ENCODE assay signal across 8 cellular contexts in genomic region chr11:130434521-130435223, GRCh38. TPM values are rescaled to one million over a fixed set of nuclear protein-coding genes. Genes with fewer than 3 reads are reported as not detected.
DNase-seq lines count a peak whose midpoint lies in the region; ATAC-seq and TF ChIP-seq lines count a peak whose summit lies in the region.

No MANE protein-coding gene starts in this region.

- H3K4me2 ChIP-seq in OCI-LY7 (ENCODE audit: low read length) = peak overlapping the region; percentile 88

- H3K27me3 ChIP-seq in esophagus squamous epithelium (peaks cover 0 to 19% (median 2%) of the 10 kb centered on the region in 4 donors), muscle layer of colon (ENCODE audit: control insufficient read depth in 1 of 2, insufficient read depth in 2 of 2, low read length in 2 of 2) (no peaks in the 10 kb centered on the region)

- intact Hi-C loops in OCI-LY7 (cut with micrococcal nuclease; ENCODE audit: unreplicated experiment) (loop anchor here (1.0 to 2.0 kb wide), 2 partner anchors 222 to 428 kb away; no protein-coding TSS in a partner anchor), esophagus squamous epithelium (cut with DNase I) (loop anchor here (5.0 to 10.0 kb wide), 2 partner anchors 428 to 460 kb away; no protein-coding TSS in a partner anchor)

- peak overlapping the region; percentile 97 for H2AFZ ChIP-seq in OCI-LY7 (ENCODE audit: low read length)

- no peak overlapping the region for H3K4me3 Mint-ChIP-seq in activated T-cell treated with anti-CD3 and anti-CD28 coated beads, Interleukin-2, amount 50 U/mL, for 24 hours

- no peaks in the 10 kb centered on the region for H4K20me1 ChIP-seq in OCI-LY7 (ENCODE audit: insufficient read depth, low read length)

- peak; percentile 90 for TF ChIP-seq CTCF in OCI-LY7 (conservative IDR thresholded peaks at IDR 0.05; ENCODE audit: low read length)
- TF ChIP-seq CTCF in esophagus squamous epithelium (IDR thresholded peaks at IDR 0.05) = peak; percentile 73 to 89 (median 83)

- no TSS peak for BruUV-seq in OCI-LY7 (replicated peaks; lab: Mats Ljungman, UMichigan)

- peak; percentile 92 for DNase-seq in DMS153 treated with DMSO at 0.1 percent for 48 hours (lab: John Stamatoyannopoulos, UW; ENCODE audit: unreplicated experiment)
- peak; percentile 56 for DNase-seq in HuH-7.5 (ENCODE audit: low spot score)
- peak; percentile 84 for DNase-seq in OCI-LY7 (ENCODE audit: low spot score)
- DNase-seq in activated T-cell treated with anti-CD3 and anti-CD28 coated beads, Interleukin-2, amount 50 U/mL, for 24 hours = peak; percentile 75
- DNase-seq in esophagus squamous epithelium (lab: John Stamatoyannopoulos, UW) = no peak
- DNase-seq in stimulated activated CD8-positive, alpha-beta memory T cell treated with anti-CD3 and anti-CD28 coated beads, Interleukin-7, amount 100 ng/mL, for 4 hours (ENCODE audit: low read depth in 2 of 2) = peak; percentile 31 to 38

- 0 to 1% methylated on average over 20 of the region's 20 CpGs for WGBS in esophagus squamous epithelium, 2 donors

- peaks cover 19% of the 10 kb centered on the region for H3K27me3 Mint-ChIP-seq in activated T-cell treated with anti-CD3 and anti-CD28 coated beads, Interleukin-2, amount 50 U/mL, for 24 hours

- CTCF ChIA-PET in OCI-LY7 (lab: Charles Lee; ENCODE audit: unreplicated experiment) = interaction anchor here (1.1 kb wide), 1 partner anchor 427 kb away, joined by 5 read pairs; no protein-coding TSS in a partner anchor

- no peak overlapping the region for H3K27ac Mint-ChIP-seq in activated T-cell treated with anti-CD3 and anti-CD28 coated beads, Interleukin-2, amount 50 U/mL, for 24 hours

- H3K9me3 Mint-ChIP-seq in activated T-cell treated with anti-CD3 and anti-CD28 coated beads, Interleukin-2, amount 50 U/mL, for 24 hours = no peaks in the 10 kb centered on the region

- no peaks in the 10 kb centered on the region for H3K9me2 ChIP-seq in OCI-LY7 (ENCODE audit: insufficient read depth, low read length)

- H3K4me3 ChIP-seq in OCI-LY7 (ENCODE audit: low read depth, low read length, poor library complexity, severe bottlenecking) (peak overlapping the region; percentile 70), esophagus squamous epithelium (peak overlapping the region; percentile 42 to 71 (median 60)), muscle layer of colon (ENCODE audit: low read depth in 1 of 2, low read length in 2 of 2) (peak overlapping the region; percentile 46 to 67)

- H3K27ac ChIP-seq in OCI-LY7 (ENCODE audit: low read depth, low read length, poor library complexity, severe bottlenecking) = no peak overlapping the region
- H3K27ac ChIP-seq in esophagus squamous epithelium = peak overlapping the region; percentile 54 to 82 (median 76)
- peak overlapping the region; percentile 46 for H3K27ac ChIP-seq in muscle layer of colon (ENCODE audit: low read depth, low read length)

- no peak for TF ChIP-seq POLR2A in esophagus squamous epithelium (IDR thresholded peaks at IDR 0.05)

- H3K79me2 ChIP-seq in OCI-LY7 (ENCODE audit: insufficient read depth, low read depth, low read length) = no peaks in the 10 kb centered on the region

- POLR2A ChIA-PET in OCI-LY7 (lab: Charles Lee) = no interaction called here

- H3K36me3 ChIP-seq in OCI-LY7 (ENCODE audit: insufficient read depth, low read length) = no peaks in the 10 kb centered on the region
- H3K36me3 ChIP-seq in esophagus squamous epithelium = no peaks in the 10 kb centered on the region
- no peaks in the 10 kb centered on the region for H3K36me3 ChIP-seq in muscle layer of colon (ENCODE audit: insufficient read depth, low read length)

- H3K9me3 ChIP-seq in OCI-LY7 (ENCODE audit: low read length) (no peaks in the 10 kb centered on the region), esophagus squamous epithelium (no peaks in the 10 kb centered on the region), muscle layer of colon (ENCODE audit: low read length) (no peaks in the 10 kb centered on the region)

- H3K36me3 Mint-ChIP-seq in activated T-cell treated with anti-CD3 and anti-CD28 coated beads, Interleukin-2, amount 50 U/mL, for 24 hours (ENCODE audit: low read depth) = no peaks in the 10 kb centered on the region

- peak overlapping the region; percentile 44 for H3K9ac ChIP-seq in muscle layer of colon (ENCODE audit: low read length)

- ATAC-seq in GM21528 (IDR thresholded peaks at IDR 0.05; ENCODE audit: low FRiP score, unreplicated experiment) = peak; percentile 92

- peaks cover 9% of the 10 kb centered on the region for H3K4me1 Mint-ChIP-seq in activated T-cell treated with anti-CD3 and anti-CD28 coated beads, Interleukin-2, amount 50 U/mL, for 24 hours (ENCODE audit: low read depth)

- H3K4me1 ChIP-seq in OCI-LY7 (ENCODE audit: insufficient read depth, low read length, poor library complexity, severe bottlenecking) (no peaks in the 10 kb centered on the region), esophagus squamous epithelium (peaks cover 0 to 23% (median 12%) of the 10 kb centered on the region in 3 donors), muscle layer of colon (ENCODE audit: insufficient read depth, low read length) (peaks cover 7% of the 10 kb centered on the region)

RNA-seq across cellular contexts. Expression of gene ADAMTS8, which starts 6.3 kb away (rescaled TPM):
- not detected in 2 replicates for total RNA-seq in OCI-LY7 (2014; rRNA removed; shearing (Covaris generic))
- total RNA-seq in OCI-LY7 (2022) (not detected in 2 replicates), esophagus squamous epithelium (1 to 10 TPM in 3 of 4 donors, under 1 TPM in 1; 0.83 to 8.8 (median 1.8) TPM)

RNA-seq across cellular contexts. Expression of gene ADAMTS15, which starts 13.8 kb away (rescaled TPM):
- total RNA-seq in OCI-LY7 (2014; rRNA removed; shearing (Covaris generic)) = not detected in 2 replicates
- not detected in 2 replicates for total RNA-seq in OCI-LY7 (2022)
- 1 to 10 TPM in 3 of 4 donors, under 1 TPM in 1; 0.11 to 5.7 (median 2.1) TPM for total RNA-seq in esophagus squamous epithelium
